1 cellular context compared by ENCODE assay signal in genomic region chr6:14487625-14488024, GRCh38.
TF ChIP-seq lines count a peak whose summit lies in the region.

No MANE protein-coding gene starts in this region.

TF ChIP-seq in K562, 482 proteins besides CTCF, POLR2A, EP300 and RAD21 (continued from another document):
- TF ChIP-seq AFF4 (CRISPR knock-in tag; IDR thresholded peaks at IDR 0.05) (no peak), DNMT1 (IDR thresholded peaks at IDR 0.05) (no peak), HNRNPUL1 (IDR thresholded peaks at IDR 0.05; ENCODE audit: low read length) (no peak), RUNX1 (IDR thresholded peaks at IDR 0.05; ENCODE audit: low read depth) (no peak), MTA2 (IDR thresholded peaks at IDR 0.05; ENCODE audit: low read depth) (no peak), KDM2B (CRISPR knock-in tag; IDR thresholded peaks at IDR 0.05) (no peak), E2F6 (IDR thresholded peaks at IDR 0.05; ENCODE audit: borderline replicate concordance in 1 of 2, extremely low read depth in 1 of 2, insufficient read depth in 1 of 2, insufficient read length in 1 of 2, low read depth in 1 of 2, low read length in 1 of 2, poor library complexity in 1 of 2, severe bottlenecking in 1 of 2) (no peak), TRIM24 (IDR thresholded peaks at IDR 0.05) (peak in 1 of 2 experiments; percentile 54; a peak in 2 of 4 replicates), TBL1XR1 (IDR thresholded peaks at IDR 0.05; ENCODE audit: low read length in 2 of 2) (no peak), ZNF324 (CRISPR knock-in tag; IDR thresholded peaks at IDR 0.05) (no peak), ZNF639 (CRISPR knock-in tag; conservative IDR thresholded peaks at IDR 0.05 in 1 of 2, IDR thresholded peaks at IDR 0.05 in 1 of 2) (no peak), CBX3 (IDR thresholded peaks at IDR 0.05; ENCODE audit: borderline replicate concordance in 1 of 2, low read length in 2 of 2) (peak in 1 of 2 experiments; percentile 86; a peak in 2 of 3 replicates), GATA2 (CRISPR knock-in tag; IDR thresholded peaks at IDR 0.05) (no peak), CBX5 (IDR thresholded peaks at IDR 0.05; ENCODE audit: borderline replicate concordance, low read depth) (peak; percentile 71; the same call in 1 of the 2 replicates), ZNF668 (CRISPR knock-in tag; IDR thresholded peaks at IDR 0.05) (no peak), ELK3 (CRISPR knock-in tag; IDR thresholded peaks at IDR 0.05) (no peak), HMG20B (CRISPR knock-in tag; IDR thresholded peaks at IDR 0.05) (no peak), ZBTB43 (CRISPR knock-in tag; IDR thresholded peaks at IDR 0.05) (no peak), KLF6 (CRISPR knock-in tag; IDR thresholded peaks at IDR 0.05; ENCODE audit: borderline replicate concordance) (no peak), ERF (CRISPR knock-in tag; IDR thresholded peaks at IDR 0.05) (no peak), ETV6 (IDR thresholded peaks at IDR 0.05; ENCODE audit: borderline replicate concordance in 1 of 2, low read depth in 2 of 2, low read length in 1 of 2) (no peak), ETV6 (CRISPR knock-in tag; IDR thresholded peaks at IDR 0.05; ENCODE audit: borderline replicate concordance) (no peak), TRIM28 (IDR thresholded peaks at IDR 0.05) (peak; percentile 87), RAD51 (IDR thresholded peaks at IDR 0.05; ENCODE audit: borderline replicate concordance, low read depth) (no peak), MLX (CRISPR knock-in tag; conservative IDR thresholded peaks at IDR 0.05) (no peak), ZFP36 (IDR thresholded peaks at IDR 0.05; ENCODE audit: low read depth, low read length, partially characterized antibody) (no peak), KDM4B (IDR thresholded peaks at IDR 0.05; ENCODE audit: borderline replicate concordance in 2 of 2, low read depth in 1 of 2) (no peak), ZNF384 (IDR thresholded peaks at IDR 0.05; ENCODE audit: low read depth, low read length) (no peak), SREBF1 (IDR thresholded peaks at IDR 0.05; ENCODE audit: borderline replicate concordance, low read depth, low read length) (no peak)
- TF ChIP-seq, protein P1, sequence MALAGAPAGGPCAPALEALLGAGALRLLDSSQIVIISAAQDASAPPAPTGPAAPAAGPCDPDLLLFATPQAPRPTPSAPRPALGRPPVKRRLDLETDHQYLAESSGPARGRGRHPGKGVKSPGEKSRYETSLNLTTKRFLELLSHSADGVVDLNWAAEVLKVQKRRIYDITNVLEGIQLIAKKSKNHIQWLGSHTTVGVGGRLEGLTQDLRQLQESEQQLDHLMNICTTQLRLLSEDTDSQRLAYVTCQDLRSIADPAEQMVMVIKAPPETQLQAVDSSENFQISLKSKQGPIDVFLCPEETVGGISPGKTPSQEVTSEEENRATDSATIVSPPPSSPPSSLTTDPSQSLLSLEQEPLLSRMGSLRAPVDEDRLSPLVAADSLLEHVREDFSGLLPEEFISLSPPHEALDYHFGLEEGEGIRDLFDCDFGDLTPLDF (CRISPR knock-in tag; IDR thresholded peaks at IDR 0.05), result no peak
- TF ChIP-seq, protein P2, sequence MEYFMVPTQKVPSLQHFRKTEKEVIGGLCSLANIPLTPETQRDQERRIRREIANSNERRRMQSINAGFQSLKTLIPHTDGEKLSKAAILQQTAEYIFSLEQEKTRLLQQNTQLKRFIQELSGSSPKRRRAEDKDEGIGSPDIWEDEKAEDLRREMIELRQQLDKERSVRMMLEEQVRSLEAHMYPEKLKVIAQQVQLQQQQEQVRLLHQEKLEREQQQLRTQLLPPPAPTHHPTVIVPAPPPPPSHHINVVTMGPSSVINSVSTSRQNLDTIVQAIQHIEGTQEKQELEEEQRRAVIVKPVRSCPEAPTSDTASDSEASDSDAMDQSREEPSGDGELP (CRISPR knock-in tag; IDR thresholded peaks at IDR 0.05; ENCODE audit: borderline replicate concordance), result peak; percentile 26; the same call in 1 of the 2 replicates
TF ChIP-seq in K562: peak in this region for 7.
